Comparison of ENCODE assay signal across 12 cellular contexts in genomic region chr2:241611062-241611461, GRCh38. TPM values are rescaled to one million over a fixed set of nuclear protein-coding genes. Genes with fewer than 3 reads are reported as not detected.
DNase-seq lines count a peak whose midpoint lies in the region; ATAC-seq, FAIRE-seq and TF ChIP-seq lines count a peak whose summit lies in the region.
"Had no signal": no experiment of that assay in that cellular context is flagged by ENCODE, and none has a peak within 500 bp of the region (broad histone marks: within the 10 kb centered on the region; RNA-seq: fewer than 3 reads in every experiment).

No MANE protein-coding gene starts in this region.

- H3K36me3 ChIP-seq in CD4-positive, CD25-positive, alpha-beta regulatory T cell (ENCODE audit: control insufficient read depth, insufficient read depth, low read length), result peaks cover 3% of the 10 kb centered on the region
- H3K36me3 ChIP-seq in NT2/D1 (ENCODE audit: insufficient read depth, insufficient read length, low read length) (peaks cover 44% of the 10 kb centered on the region), endocrine pancreas (ENCODE audit: control insufficient read depth, insufficient read depth, low read length) (no peaks in the 10 kb centered on the region), neuronal stem cell (replicated peaks in 1 of 2; ENCODE audit: control insufficient read depth in 2 of 2, insufficient read depth in 2 of 2, low read length in 2 of 2) (peaks cover 2 to 25% of the 10 kb centered on the region in 2 donors), kidney (ENCODE audit: control insufficient read depth in 1 of 2, insufficient read depth in 2 of 2, low read length in 2 of 2) (peaks cover 3 to 10% of the 10 kb centered on the region in 2 donors)

- H2AFZ ChIP-seq in neuronal stem cell (ENCODE audit: low read length), result no peak overlapping the region

- peak overlapping the region; percentile 77 for H3K9ac ChIP-seq in NT2/D1 (ENCODE audit: insufficient read length, low read depth)
- H3K9ac ChIP-seq in endocrine pancreas (ENCODE audit: control insufficient read depth, insufficient read depth, low read length), result no peak overlapping the region
- no peak overlapping the region for H3K9ac ChIP-seq in neuronal stem cell (ENCODE audit: low read depth, low read length, poor library complexity)
- H3K9ac ChIP-seq in kidney (ENCODE audit: low read length in 2 of 2), result no peak overlapping the region

- H3K23ac ChIP-seq in neuronal stem cell (ENCODE audit: low read depth, low read length, poor library complexity), result no peak overlapping the region

- H3K4me2 ChIP-seq in neuronal stem cell (ENCODE audit: insufficient read depth, low read length, poor library complexity, severe bottlenecking), result no peak overlapping the region

- H3K27ac ChIP-seq in CD4-positive, CD25-positive, alpha-beta regulatory T cell (ENCODE audit: insufficient read depth, low read length, poor library complexity, severe bottlenecking), result peak overlapping the region; percentile 69
- H3K27ac ChIP-seq in neuronal stem cell (replicated peaks; ENCODE audit: low read length) (no peak overlapping the region), kidney (ENCODE audit: low read depth in 2 of 2, low read length in 2 of 2) (no peak overlapping the region)

- H2BK120ac ChIP-seq in neuronal stem cell (ENCODE audit: low read depth, low read length), result no peak overlapping the region

- no peak overlapping the region for H2BK15ac ChIP-seq in neuronal stem cell (ENCODE audit: low read length)

- H2BK5ac ChIP-seq in neuronal stem cell (ENCODE audit: low read length), result no peak overlapping the region

- H3K27me3 ChIP-seq in CD4-positive, CD25-positive, alpha-beta regulatory T cell (ENCODE audit: control insufficient read depth, insufficient read depth, low read length), result no peaks in the 10 kb centered on the region
- H3K27me3 ChIP-seq in NT2/D1 (ENCODE audit: insufficient read depth, insufficient read length), result no peaks in the 10 kb centered on the region
- H3K27me3 ChIP-seq in endocrine pancreas (ENCODE audit: control insufficient read depth, insufficient read depth, low read length), result no peaks in the 10 kb centered on the region
- no peaks in the 10 kb centered on the region for H3K27me3 ChIP-seq in neuronal stem cell (ENCODE audit: control insufficient read depth in 3 of 3, insufficient read depth in 3 of 3, low read depth in 1 of 3, low read length in 3 of 3)

- H3K4me1 ChIP-seq in CD4-positive, CD25-positive, alpha-beta regulatory T cell (ENCODE audit: control insufficient read depth, insufficient read depth, low read length, poor library complexity, severe bottlenecking), result peaks cover 21% of the 10 kb centered on the region
- H3K4me1 ChIP-seq in NT2/D1 (ENCODE audit: insufficient read depth, insufficient read length), result peaks cover 3% of the 10 kb centered on the region
- peaks cover 4% of the 10 kb centered on the region for H3K4me1 ChIP-seq in endocrine pancreas (ENCODE audit: control insufficient read depth, insufficient read depth, low read length)
- H3K4me1 ChIP-seq in neuronal stem cell (ENCODE audit: control insufficient read depth in 2 of 2, insufficient read depth in 1 of 2, low read depth in 1 of 2, low read length in 2 of 2), result peaks cover 0 to 4% of the 10 kb centered on the region in 2 donors
- peaks cover 7 to 10% of the 10 kb centered on the region in 2 donors for H3K4me1 ChIP-seq in kidney (ENCODE audit: control insufficient read depth in 1 of 2, insufficient read depth in 1 of 2, low read depth in 1 of 2, low read length in 2 of 2)

- intact Hi-C loops in kidney (cut with DNase I), result no loop called here

- no peaks in the 10 kb centered on the region for H3K36me3 Mint-ChIP-seq in CD4-positive, CD25-positive, alpha-beta regulatory T cell

- no peak overlapping the region for H2BK12ac ChIP-seq in neuronal stem cell (ENCODE audit: low read length)

- peak overlapping the region; percentile 76 for H3K14ac ChIP-seq in neuronal stem cell (ENCODE audit: low read length)

- no peak overlapping the region for H3K4me3 ChIP-seq in CD4-positive, CD25-positive, alpha-beta regulatory T cell (ENCODE audit: low read depth, low read length)
- peak overlapping the region; percentile 52 for H3K4me3 ChIP-seq in NT2/D1 (ENCODE audit: insufficient read length, low read depth)
- peak overlapping the region; percentile 35 for H3K4me3 ChIP-seq in endocrine pancreas (ENCODE audit: control insufficient read depth, insufficient read depth, low read length)
- no peak overlapping the region for H3K4me3 ChIP-seq in neuronal stem cell (ENCODE audit: low read length in 2 of 2)
- no peak overlapping the region for H3K4me3 ChIP-seq in kidney (ENCODE audit: low read length in 2 of 2)
- H3K4me3 ChIP-seq: mucosa of descending colon had no signal

- no peak for TF ChIP-seq CTCF in kidney (IDR thresholded peaks at IDR 0.05; ENCODE audit: borderline replicate concordance, extremely low read depth, insufficient read depth)

- no peaks in the 10 kb centered on the region for H3K9me3 Mint-ChIP-seq in CD4-positive, CD25-positive, alpha-beta regulatory T cell

- no peak for DNase-seq in CD4-positive, CD25-positive, alpha-beta regulatory T cell
- DNase-seq in NT2/D1 (ENCODE audit: low read depth, low spot score) (no peak), neuronal stem cell (ENCODE audit: low spot score) (no peak), kidney (no peak), NCI-H2171 (lab: John Stamatoyannopoulos, UW) (no peak), ureter (ENCODE audit: low spot score) (no peak)
- DNase-seq: activated effector memory CD4-positive, alpha-beta T cell treated with Interleukin-2 at 50 U/mL for 16 hours; mucosa of descending colon; NCI-H1417 treated with DMSO at 0.1 percent for 48 hours had no signal

- peaks cover 11 to 36% (median 24%) of the 10 kb centered on the region in 4 donors for H3K4me1 Mint-ChIP-seq in CD4-positive, CD25-positive, alpha-beta regulatory T cell

- no peak overlapping the region for H4K8ac ChIP-seq in neuronal stem cell (ENCODE audit: low read depth, low read length)

- H3K79me1 ChIP-seq in neuronal stem cell (ENCODE audit: low read depth, low read length), result peaks cover 13% of the 10 kb centered on the region

- peak overlapping the region in 2 of 3 donors; percentile 4 to 74 for H3K27ac Mint-ChIP-seq in CD4-positive, CD25-positive, alpha-beta regulatory T cell

- H2AK5ac ChIP-seq in neuronal stem cell (ENCODE audit: low read depth, low read length), result peak overlapping the region; percentile 86

- H3K4me3 Mint-ChIP-seq in CD4-positive, CD25-positive, alpha-beta regulatory T cell, result peak overlapping the region in 2 of 4 donors; percentile 54 to 59

- FAIRE-seq in kidney (lab: Jason Lieb, UNC), result no peak
- FAIRE-seq: TTC549 had no signal

- WGBS in neuronal stem cell (ENCODE audit: extremely low coverage in 2 of 2, insufficient read length in 2 of 2, insufficient replicate concordance in 1 of 2), 2 donors, result no CpG with 5 or more reads among the region's 13 CpGs

- no peaks in the 10 kb centered on the region for H3K27me3 Mint-ChIP-seq in CD4-positive, CD25-positive, alpha-beta regulatory T cell

- no peak overlapping the region for H3K4ac ChIP-seq in neuronal stem cell (ENCODE audit: low read length)

- H4K91ac ChIP-seq in neuronal stem cell (ENCODE audit: low read depth, low read length, poor library complexity), result no peak overlapping the region

- no peak overlapping the region for H3K18ac ChIP-seq in neuronal stem cell (ENCODE audit: low read length)

- ATAC-seq in CD4-positive, CD25-positive, alpha-beta regulatory T cell (ENCODE audit: low read depth in 2 of 2), result no peak
- no peak for ATAC-seq in GM21576 (IDR thresholded peaks at IDR 0.05; ENCODE audit: unreplicated experiment)

- H3K9me3 ChIP-seq in CD4-positive, CD25-positive, alpha-beta regulatory T cell (ENCODE audit: control insufficient read depth in 2 of 2, low read length in 2 of 2), result no peaks in the 10 kb centered on the region
- H3K9me3 ChIP-seq in NT2/D1 (ENCODE audit: insufficient read depth, low read length) (no peaks in the 10 kb centered on the region), endocrine pancreas (ENCODE audit: control insufficient read depth, low read length) (no peaks in the 10 kb centered on the region), neuronal stem cell (replicated peaks in 1 of 2; ENCODE audit: control insufficient read depth in 2 of 2, insufficient read depth in 1 of 2, low read depth in 1 of 2, low read length in 2 of 2) (no peaks in the 10 kb centered on the region), kidney (ENCODE audit: control insufficient read depth in 1 of 2, low read length in 2 of 2) (no peaks in the 10 kb centered on the region)
- H3K9me3 ChIP-seq: mucosa of descending colon had no signal

RNA-seq across cellular contexts. Expression of gene THAP4, which starts 25.9 kb away (rescaled TPM):
- total RNA-seq in CD4-positive, CD25-positive, alpha-beta regulatory T cell, result 47.8 TPM
- 10 to 100 TPM; 37.5 to 42.8 (median 39.6) TPM for polyA plus RNA-seq in CD4-positive, CD25-positive, alpha-beta regulatory T cell
- 54.6 TPM for polyA plus RNA-seq in neuronal stem cell (2013, experiment 1 of 2)
- polyA plus RNA-seq in neuronal stem cell (2013, experiment 2 of 2), result 56.0 TPM
- 68.0 TPM for total RNA-seq in kidney
- polyA plus RNA-seq in kidney (ENCODE audit: insufficient read depth, low read depth, low replicate concordance), result 184 TPM
- 41.9 TPM for total RNA-seq in ureter

RNA-seq across cellular contexts. Expression of gene ATG4B, which starts 26.4 kb away (rescaled TPM):
- 158 TPM for total RNA-seq in CD4-positive, CD25-positive, alpha-beta regulatory T cell
- 10 to 100 TPM; 43.7 to 59.6 (median 56.2) TPM for polyA plus RNA-seq in CD4-positive, CD25-positive, alpha-beta regulatory T cell
- 64.1 TPM for polyA plus RNA-seq in neuronal stem cell (2013, experiment 1 of 2)
- 62.1 TPM for polyA plus RNA-seq in neuronal stem cell (2013, experiment 2 of 2)
- 81.0 TPM for total RNA-seq in kidney
- 56.6 TPM for polyA plus RNA-seq in kidney (ENCODE audit: insufficient read depth, low read depth, low replicate concordance)
- 82.9 TPM for total RNA-seq in ureter

RNA-seq across cellular contexts. Expression of gene BOK, which starts 52.5 kb away (rescaled TPM):
- not detected for total RNA-seq in CD4-positive, CD25-positive, alpha-beta regulatory T cell
- not detected for polyA plus RNA-seq in CD4-positive, CD25-positive, alpha-beta regulatory T cell
- polyA plus RNA-seq in neuronal stem cell (2013, experiment 1 of 2), result 5.1 TPM
- 4.7 TPM for polyA plus RNA-seq in neuronal stem cell (2013, experiment 2 of 2)
- 28.8 TPM for total RNA-seq in kidney
- polyA plus RNA-seq in kidney (ENCODE audit: insufficient read depth, low read depth, low replicate concordance), result 22.9 TPM
- 16.0 TPM for total RNA-seq in ureter

Comparison
In these comparisons a context has a peak if more than half of its experiments do, and no peak if none do; other contexts are left out.
1. H3K4me3 ChIP-seq: peak in NT2/D1 (single experiment) and endocrine pancreas (single experiment); none in CD4-positive, CD25-positive, alpha-beta regulatory T cell (single experiment), neuronal stem cell (0 of 2) and kidney (0 of 2).
2. RNA of gene BOK, which starts 52.5 kb away (total RNA-seq): 28.8 TPM in kidney (single experiment) and 16.0 TPM in ureter (single experiment); not detected in CD4-positive, CD25-positive, alpha-beta regulatory T cell (single experiment); every median in the first group is over 10 times any median in the second.